In genomic region chr20:50188879-50189680, GRCh38 we compare ENCODE assay signal across 10 cellular contexts. TPM values are rescaled to one million over a fixed set of nuclear protein-coding genes. Genes with fewer than 3 reads are reported as not detected.
DNase-seq lines count a peak whose midpoint lies in the region; ATAC-seq and TF ChIP-seq lines count a peak whose summit lies in the region.
"Had no signal": no experiment of that assay in that cellular context is flagged by ENCODE, and none has a peak within 500 bp of the region (broad histone marks: within the 10 kb centered on the region; RNA-seq: fewer than 3 reads in every experiment).

No MANE protein-coding gene starts in this region.

- in situ Hi-C loops in gastrocnemius medialis (cut with MboI; ENCODE audit: low sequenced_read_pairs in 4 of 4), result loop anchor here (5.0 to 25.0 kb wide), 4 partner anchors 273 to 573 kb away; no protein-coding TSS in a partner anchor

- ATAC-seq in RWPE2 (ENCODE audit: low read depth), result no peak
- no peak for ATAC-seq in gastroesophageal sphincter
- ATAC-seq in gastrocnemius medialis, result no peak
- ATAC-seq in activated CD8-positive, alpha-beta memory T cell treated with anti-CD3 and anti-CD28 coated beads, Interleukin-2, amount 10 ng/mL, durations not matched to agents 7 days and 5 days, result no peak

- TF ChIP-seq CTCF in RWPE2 (IDR thresholded peaks at IDR 0.05; ENCODE audit: poor library complexity, severe bottlenecking) (no peak), gastroesophageal sphincter (IDR thresholded peaks at IDR 0.05) (no peak), gastrocnemius medialis (IDR thresholded peaks at IDR 0.05 in 4 of 5, conservative IDR thresholded peaks at IDR 0.05 in 1 of 5) (no peak)

- intact Hi-C loops in gastrocnemius medialis (cut with DNase I; ENCODE audit: low total_unique reads), result loop anchor here (5.0 kb wide), 1 partner anchor 558 kb away; no protein-coding TSS in a partner anchor

- H3K27ac ChIP-seq in RWPE2 (ENCODE audit: poor library complexity, severe bottlenecking), result no peak overlapping the region
- peak overlapping the region in 3 of 4 donors; percentile 99 to 100 (median 100) for H3K27ac ChIP-seq in gastroesophageal sphincter
- H3K27ac ChIP-seq in gastrocnemius medialis, result peak overlapping the region; percentile 91 to 100 (median 97)

- TF ChIP-seq POLR2A in gastroesophageal sphincter (IDR thresholded peaks at IDR 0.05), result no peak
- no peak for TF ChIP-seq POLR2A in gastrocnemius medialis (IDR thresholded peaks at IDR 0.05)

- H3K4me1 Mint-ChIP-seq in activated CD8-positive, alpha-beta memory T cell treated with anti-CD3 and anti-CD28 coated beads, Interleukin-2, amount 10 ng/mL, durations not matched to agents 7 days and 5 days, result peaks cover 15% of the 10 kb centered on the region

- peaks cover 19% of the 10 kb centered on the region for H3K27me3 Mint-ChIP-seq in activated CD8-positive, alpha-beta memory T cell treated with anti-CD3 and anti-CD28 coated beads, Interleukin-2, amount 10 ng/mL, durations not matched to agents 7 days and 5 days

- H3K4me3 ChIP-seq in RWPE2 (ENCODE audit: severe bottlenecking) (no peak overlapping the region), gastroesophageal sphincter (no peak overlapping the region), gastrocnemius medialis (no peak overlapping the region)

- WGBS in gastroesophageal sphincter (ENCODE audit: low coverage in 1 of 2), 2 donors, result 76 to 80% methylated on average over 5 of the region's 18 CpGs

- peak; percentile 28 for DNase-seq in DMS 273 (lab: John Stamatoyannopoulos, UW; ENCODE audit: unreplicated experiment)
- no peak for DNase-seq in DMS 273 treated with DMSO at 0.1 percent for 48 hours (lab: John Stamatoyannopoulos, UW)
- DNase-seq in RWPE2 (ENCODE audit: low spot score), result peak; percentile 87
- DNase-seq in gastrocnemius medialis, result peak in 1 of 2 donors; percentile 29
- no peak for DNase-seq in activated CD8-positive, alpha-beta memory T cell treated with anti-CD3 and anti-CD28 coated beads, Interleukin-2, amount 10 ng/mL, durations not matched to agents 7 days and 5 days
- DNase-seq in NCI-H510A treated with DMSO at 0.1 percent for 48 hours (lab: John Stamatoyannopoulos, UW), result no peak
- DNase-seq in NCI-H1930 (lab: John Stamatoyannopoulos, UW), result no peak
- DNase-seq: dermis blood vessel endothelial cell, SIG-M5 had no signal

- CTCF ChIA-PET in activated CD8-positive, alpha-beta memory T cell treated with anti-CD3 and anti-CD28 coated beads, Interleukin-2, amount 10 ng/mL, durations not matched to agents 7 days and 5 days (lab: Charles Lee), result interaction anchor here (0.9 to 6.1 kb wide), 13 partner anchors 11 to 386 kb away, joined by 3 to 154 read pairs (median 4); no protein-coding TSS in a partner anchor

- H3K4me1 ChIP-seq in RWPE2 (ENCODE audit: insufficient read depth, poor library complexity, severe bottlenecking) (peaks cover 10% of the 10 kb centered on the region), gastroesophageal sphincter (peaks cover 0 to 43% (median 0%) of the 10 kb centered on the region in 3 donors), gastrocnemius medialis (peaks cover 5 to 15% of the 10 kb centered on the region in 2 donors)

- no peak overlapping the region for H3K27ac Mint-ChIP-seq in activated CD8-positive, alpha-beta memory T cell treated with anti-CD3 and anti-CD28 coated beads, Interleukin-2, amount 10 ng/mL, durations not matched to agents 7 days and 5 days

- H3K9me3 Mint-ChIP-seq in activated CD8-positive, alpha-beta memory T cell treated with anti-CD3 and anti-CD28 coated beads, Interleukin-2, amount 10 ng/mL, durations not matched to agents 7 days and 5 days (ENCODE audit: low read depth), result no peaks in the 10 kb centered on the region

- H3K9me3 ChIP-seq in RWPE2 (ENCODE audit: severe bottlenecking), result no peaks in the 10 kb centered on the region
- no peaks in the 10 kb centered on the region for H3K9me3 ChIP-seq in gastroesophageal sphincter
- no peaks in the 10 kb centered on the region for H3K9me3 ChIP-seq in gastrocnemius medialis

- H3K36me3 ChIP-seq in RWPE2 (ENCODE audit: low read depth), result peaks cover 20% of the 10 kb centered on the region
- H3K36me3 ChIP-seq in gastroesophageal sphincter, result peaks cover 0 to 14% of the 10 kb centered on the region in 2 donors
- peaks cover 0 to 16% of the 10 kb centered on the region in 2 donors for H3K36me3 ChIP-seq in gastrocnemius medialis

- TF ChIP-seq EP300 in gastroesophageal sphincter (IDR thresholded peaks at IDR 0.05), result no peak

- H3K27me3 ChIP-seq in RWPE2 (ENCODE audit: insufficient read depth, poor library complexity, severe bottlenecking) (no peaks in the 10 kb centered on the region), gastroesophageal sphincter (no peaks in the 10 kb centered on the region), gastrocnemius medialis (no peaks in the 10 kb centered on the region)

- H3K36me3 Mint-ChIP-seq in activated CD8-positive, alpha-beta memory T cell treated with anti-CD3 and anti-CD28 coated beads, Interleukin-2, amount 10 ng/mL, durations not matched to agents 7 days and 5 days, result peaks cover 12% of the 10 kb centered on the region

- H3K4me3 Mint-ChIP-seq in activated CD8-positive, alpha-beta memory T cell treated with anti-CD3 and anti-CD28 coated beads, Interleukin-2, amount 10 ng/mL, durations not matched to agents 7 days and 5 days, result no peak overlapping the region

RNA-seq across cellular contexts. Expression of gene CEBPB, which starts 1.6 kb away (rescaled TPM):
- total RNA-seq in gastroesophageal sphincter (100 to 1,000 TPM in 3 of 4 donors, 10 to 100 TPM in 1; 85.2 to 125 (median 108) TPM), gastrocnemius medialis (100 to 1,000 TPM; 219 to 434 (median 321) TPM)
- 10 to 100 TPM; 32.6 to 34.6 TPM for total RNA-seq in activated CD8-positive, alpha-beta memory T cell treated with anti-CD3 and anti-CD28 coated beads, Interleukin-2, amount 10 ng/mL, durations not matched to agents 7 days and 5 days

RNA-seq across cellular contexts. Expression of gene PEDS1, which starts 35.6 kb away (rescaled TPM):
- total RNA-seq in gastroesophageal sphincter (10 to 100 TPM; 24.1 to 46.3 (median 31.8) TPM), gastrocnemius medialis (10 to 100 TPM; 33.2 to 77.9 (median 38.2) TPM)
- total RNA-seq in activated CD8-positive, alpha-beta memory T cell treated with anti-CD3 and anti-CD28 coated beads, Interleukin-2, amount 10 ng/mL, durations not matched to agents 7 days and 5 days, result 10 to 100 TPM; 24.2 to 25.4 TPM

Comparison
In these comparisons a context has a peak if more than half of its experiments do, and no peak if none do; other contexts are left out.
1. DNase-seq: peak in DMS 273 (single experiment) and RWPE2 (single experiment); none in DMS 273 treated with DMSO at 0.1 percent for 48 hours (single experiment), activated CD8-positive, alpha-beta memory T cell treated with anti-CD3 and anti-CD28 coated beads, Interleukin-2, amount 10 ng/mL, durations not matched to agents 7 days and 5 days (single experiment), NCI-H510A treated with DMSO at 0.1 percent for 48 hours (single experiment) and NCI-H1930 (0 of 2).